Comparison of ENCODE assay signal across 15 cellular contexts in genomic region chr7:143405158-143405557, GRCh38. TPM values are rescaled to one million over a fixed set of nuclear protein-coding genes. Genes with fewer than 3 reads are reported as not detected.
DNase-seq lines count a peak whose midpoint lies in the region; ATAC-seq and TF ChIP-seq lines count a peak whose summit lies in the region.
"Had no signal": no experiment of that assay in that cellular context is flagged by ENCODE, and none has a peak within 500 bp of the region (broad histone marks: within the 10 kb centered on the region; RNA-seq: fewer than 3 reads in every experiment).

No MANE protein-coding gene starts in this region.

- H3K4me3 Mint-ChIP-seq in activated naive CD8-positive, alpha-beta T cell: no peak overlapping the region
- H3K4me3 Mint-ChIP-seq in activated naive CD8-positive, alpha-beta T cell treated with anti-CD3 and anti-CD28 coated beads, Interleukin-2, amount 50 U/mL, for 24 hours: no peak overlapping the region
- H3K4me3 Mint-ChIP-seq in activated naive CD8-positive, alpha-beta T cell treated with anti-CD3 and anti-CD28 coated beads for 36 hours: no peak overlapping the region
- peak overlapping the region; percentile 33 for H3K4me3 Mint-ChIP-seq in type B pancreatic cell
- H3K4me3 Mint-ChIP-seq: stimulated activated naive CD8-positive, alpha-beta T cell treated with anti-CD3 and anti-CD28 coated beads, Interleukin-15, amount 100 ng/mL, for 72 hours had no signal

- no peak for DNase-seq in activated naive CD8-positive, alpha-beta T cell treated with anti-CD3 and anti-CD28 coated beads, Interleukin-2, amount 50 U/mL, for 24 hours
- no peak for DNase-seq in activated naive CD8-positive, alpha-beta T cell treated with anti-CD3 and anti-CD28 coated beads for 36 hours
- DNase-seq in left kidney (ENCODE audit: low read depth, low spot score) (peak; percentile 86), type B pancreatic cell (ENCODE audit: extremely low spot score, unreplicated experiment) (no peak), SW480 (ENCODE audit: low spot score) (no peak), AG08395 (ENCODE audit: low spot score) (no peak)
- DNase-seq: activated CD4-positive, alpha-beta T cell treated with anti-CD3 and anti-CD28 coated beads, Interleukin-2, amount 50 U/mL, for 4 hours; KBM-7; mammary epithelial cell; NCI-H146; stimulated activated naive CD8-positive, alpha-beta T cell treated with anti-CD3 and anti-CD28 coated beads, Interleukin-15, amount 100 ng/mL, for 72 hours had no signal

- H3K4me1 Mint-ChIP-seq in activated naive CD8-positive, alpha-beta T cell (ENCODE audit: low read depth): peaks cover 66% of the 10 kb centered on the region
- H3K4me1 Mint-ChIP-seq in activated naive CD8-positive, alpha-beta T cell treated with anti-CD3 and anti-CD28 coated beads, Interleukin-2, amount 50 U/mL, for 24 hours: peaks cover 44% of the 10 kb centered on the region
- peaks cover 59% of the 10 kb centered on the region for H3K4me1 Mint-ChIP-seq in activated naive CD8-positive, alpha-beta T cell treated with anti-CD3 and anti-CD28 coated beads for 36 hours
- peaks cover 21% of the 10 kb centered on the region for H3K4me1 Mint-ChIP-seq in type B pancreatic cell (ENCODE audit: unreplicated experiment)

- TF ChIP-seq CTCF in type B pancreatic cell (conservative IDR thresholded peaks at IDR 0.05): no peak

- no peak for ATAC-seq in activated naive CD8-positive, alpha-beta T cell treated with anti-CD3 and anti-CD28 coated beads, Interleukin-2, amount 50 U/mL, for 24 hours
- ATAC-seq in HG03280 (IDR thresholded peaks at IDR 0.05; ENCODE audit: unreplicated experiment): no peak
- ATAC-seq: stimulated activated naive CD8-positive, alpha-beta T cell treated with anti-CD3 and anti-CD28 coated beads, Interleukin-15, amount 100 ng/mL, for 72 hours had no signal

- peak overlapping the region; percentile 34 for H3K27ac Mint-ChIP-seq in activated naive CD8-positive, alpha-beta T cell
- no peak overlapping the region for H3K27ac Mint-ChIP-seq in activated naive CD8-positive, alpha-beta T cell treated with anti-CD3 and anti-CD28 coated beads, Interleukin-2, amount 50 U/mL, for 24 hours
- peak overlapping the region; percentile 70 for H3K27ac Mint-ChIP-seq in activated naive CD8-positive, alpha-beta T cell treated with anti-CD3 and anti-CD28 coated beads for 36 hours
- no peak overlapping the region for H3K27ac Mint-ChIP-seq in type B pancreatic cell
- H3K27ac Mint-ChIP-seq: stimulated activated naive CD8-positive, alpha-beta T cell treated with anti-CD3 and anti-CD28 coated beads, Interleukin-15, amount 100 ng/mL, for 72 hours had no signal

- no peaks in the 10 kb centered on the region for H3K9me3 Mint-ChIP-seq in activated naive CD8-positive, alpha-beta T cell (ENCODE audit: low read depth)
- H3K9me3 Mint-ChIP-seq in activated naive CD8-positive, alpha-beta T cell treated with anti-CD3 and anti-CD28 coated beads, Interleukin-2, amount 50 U/mL, for 24 hours: no peaks in the 10 kb centered on the region
- no peaks in the 10 kb centered on the region for H3K9me3 Mint-ChIP-seq in activated naive CD8-positive, alpha-beta T cell treated with anti-CD3 and anti-CD28 coated beads for 36 hours
- no peaks in the 10 kb centered on the region for H3K9me3 Mint-ChIP-seq in type B pancreatic cell
- H3K9me3 Mint-ChIP-seq: stimulated activated naive CD8-positive, alpha-beta T cell treated with anti-CD3 and anti-CD28 coated beads, Interleukin-15, amount 100 ng/mL, for 72 hours had no signal

- H3K36me3 Mint-ChIP-seq in activated naive CD8-positive, alpha-beta T cell: no peaks in the 10 kb centered on the region
- no peaks in the 10 kb centered on the region for H3K36me3 Mint-ChIP-seq in activated naive CD8-positive, alpha-beta T cell treated with anti-CD3 and anti-CD28 coated beads, Interleukin-2, amount 50 U/mL, for 24 hours (ENCODE audit: low read depth)
- H3K36me3 Mint-ChIP-seq in activated naive CD8-positive, alpha-beta T cell treated with anti-CD3 and anti-CD28 coated beads for 36 hours: peaks cover 1% of the 10 kb centered on the region
- H3K36me3 Mint-ChIP-seq in type B pancreatic cell: no peaks in the 10 kb centered on the region

- H3K27me3 Mint-ChIP-seq in activated naive CD8-positive, alpha-beta T cell: no peaks in the 10 kb centered on the region
- no peaks in the 10 kb centered on the region for H3K27me3 Mint-ChIP-seq in activated naive CD8-positive, alpha-beta T cell treated with anti-CD3 and anti-CD28 coated beads, Interleukin-2, amount 50 U/mL, for 24 hours
- H3K27me3 Mint-ChIP-seq in activated naive CD8-positive, alpha-beta T cell treated with anti-CD3 and anti-CD28 coated beads for 36 hours: no peaks in the 10 kb centered on the region
- peaks cover 7% of the 10 kb centered on the region for H3K27me3 Mint-ChIP-seq in type B pancreatic cell
- H3K27me3 Mint-ChIP-seq: stimulated activated naive CD8-positive, alpha-beta T cell treated with anti-CD3 and anti-CD28 coated beads, Interleukin-15, amount 100 ng/mL, for 72 hours had no signal

RNA-seq across cellular contexts. Expression of gene EPHA1, which starts 3.5 kb away (rescaled TPM):
- total RNA-seq in activated naive CD8-positive, alpha-beta T cell treated with anti-CD3 and anti-CD28 coated beads for 36 hours: 1 to 10 TPM; 2.3 to 3.4 TPM
- total RNA-seq in type B pancreatic cell (ENCODE audit: low replicate concordance): 18.0 and 40.1 TPM in 2 replicates
- total RNA-seq: dermis microvascular lymphatic vessel endothelial cell, osteoblast had no signal

RNA-seq across cellular contexts. Expression of gene ZYX, which starts 24.0 kb away (rescaled TPM):
- 100 to 1,000 TPM; 116 to 118 TPM for total RNA-seq in activated naive CD8-positive, alpha-beta T cell treated with anti-CD3 and anti-CD28 coated beads for 36 hours
- 73.2 and 107 TPM in 2 replicates for total RNA-seq in type B pancreatic cell (ENCODE audit: low replicate concordance)

RNA-seq across cellular contexts. Expression of gene TAS2R60, which starts 38.1 kb away (rescaled TPM):
- total RNA-seq in activated naive CD8-positive, alpha-beta T cell treated with anti-CD3 and anti-CD28 coated beads for 36 hours: not detected
- total RNA-seq in type B pancreatic cell (ENCODE audit: low replicate concordance): not detected in 2 replicates
- total RNA-seq: dermis microvascular lymphatic vessel endothelial cell, osteoblast had no signal

RNA-seq across cellular contexts. Expression of gene FAM131B, which starts 42.6 kb away (rescaled TPM):
- 1 to 10 TPM; 1.7 to 2.0 TPM for total RNA-seq in activated naive CD8-positive, alpha-beta T cell treated with anti-CD3 and anti-CD28 coated beads for 36 hours
- total RNA-seq in type B pancreatic cell (ENCODE audit: low replicate concordance): 2.1 and 6.5 TPM in 2 replicates

Comparison
In these comparisons a context has a peak if more than half of its experiments do, and no peak if none do; other contexts are left out.
1. H3K27ac Mint-ChIP-seq: peak in activated naive CD8-positive, alpha-beta T cell (single experiment) and activated naive CD8-positive, alpha-beta T cell treated with anti-CD3 and anti-CD28 coated beads for 36 hours (single experiment); none in activated naive CD8-positive, alpha-beta T cell treated with anti-CD3 and anti-CD28 coated beads, Interleukin-2, amount 50 U/mL, for 24 hours (single experiment) and type B pancreatic cell (single experiment).